ENCODE assay signal across 17 cellular contexts in genomic region chr14:104784846-104785707, GRCh38. TPM values are rescaled to one million over a fixed set of nuclear protein-coding genes. Genes with fewer than 3 reads are reported as not detected.
A peak's percentile ranks its signal among the peaks of the same experiment; 100 is the strongest.
DNase-seq lines count a peak whose midpoint lies in the region; ATAC-seq and TF ChIP-seq lines count a peak whose summit lies in the region.
"Had no signal": no experiment of that assay in that cellular context is flagged by ENCODE, and none has a peak within 500 bp of the region (broad histone marks: within the 10 kb centered on the region; RNA-seq: fewer than 3 reads in every experiment).

No MANE protein-coding gene starts in this region.

- no peaks in the 10 kb centered on the region for H3K36me3 Mint-ChIP-seq in HFFc6 (ENCODE audit: low read depth)
- H3K36me3 Mint-ChIP-seq: naive B cell, WTC11 had no signal

- no peaks in the 10 kb centered on the region for H3K9me2 ChIP-seq in PC-3 (replicated peaks; ENCODE audit: low read length)
- H3K9me2 ChIP-seq: SK-N-SH had no signal

- no peaks in the 10 kb centered on the region for H3K4me1 ChIP-seq in PC-3 (ENCODE audit: insufficient read depth, low read length)

- peaks cover 23% of the 10 kb centered on the region for H3K79me2 ChIP-seq in PC-3 (ENCODE audit: low read length)

- TF ChIP-seq CTCF in HFFc6 (IDR thresholded peaks at IDR 0.05), result no peak
- TF ChIP-seq CTCF in PC-3 (conservative IDR thresholded peaks at IDR 0.05; ENCODE audit: low read depth, low read length), result no peak

- no peaks in the 10 kb centered on the region; the same call in 1 of the 2 replicates for H3K27me3 Mint-ChIP-seq in HFFc6 (ENCODE audit: insufficient read depth)
- H3K27me3 Mint-ChIP-seq: activated naive CD8-positive, alpha-beta T cell treated with anti-CD3 and anti-CD28 coated beads, Interleukin-2, amount 50 U/mL, for 24 hours; CD4-positive, alpha-beta T cell; naive B cell; stimulated activated naive B cell treated with anti-CD40 and anti-IgM and Interleukin-4, amounts not matched to agents 10 μg/mL and 1 μg/mL and 100 μg/mL, for 72 hours had no signal

- no peaks in the 10 kb centered on the region for H3K36me3 ChIP-seq in PC-3 (ENCODE audit: low read depth, low read length)

- no TSS peak for BruUV-seq in PC-3 (replicated peaks; lab: Mats Ljungman, UMichigan)

- H3K9ac ChIP-seq in PC-3 (ENCODE audit: low read length), result no peak overlapping the region
- H3K9ac ChIP-seq: SK-N-SH had no signal

- H3K4me1 Mint-ChIP-seq in HFFc6 (ENCODE audit: low read depth), result no peaks in the 10 kb centered on the region
- H3K4me1 Mint-ChIP-seq: WTC11 had no signal

- no peaks in the 10 kb centered on the region for H4K20me1 ChIP-seq in PC-3 (ENCODE audit: low read length)

- H3F3A ChIP-seq in PC-3 (ENCODE audit: low read length, unreplicated experiment), result no peaks in the 10 kb centered on the region

- DNase-seq in NCI-H1092 treated with DMSO at 0.1 percent for 48 hours (lab: John Stamatoyannopoulos, UW), result peak; percentile 68
- DNase-seq in NCI-H2171 treated with DMSO at 0.1 percent for 48 hours (lab: John Stamatoyannopoulos, UW), result peak; percentile 88
- DNase-seq in retina, result peak; percentile 3
- no peak for DNase-seq in HFFc6
- no peak for DNase-seq in PC-3
- DNase-seq: activated CD8-positive, alpha-beta memory T cell treated with anti-CD3 and anti-CD28 coated beads, Interleukin-2, amount 50 U/mL, for 48 hours; activated naive CD8-positive, alpha-beta T cell treated with anti-CD3 and anti-CD28 coated beads, Interleukin-2, amount 50 U/mL, for 24 hours; CD4-positive, alpha-beta T cell; KBM-7; left cardiac atrium; naive B cell; NCI-H187 treated with DMSO at 0.1 percent for 48 hours; SK-N-SH; stimulated activated naive B cell treated with anti-CD40 and anti-IgM and Interleukin-4, amounts not matched to agents 10 μg/mL and 1 μg/mL and 100 μg/mL, for 72 hours had no signal

- H3K4me2 ChIP-seq in PC-3 (ENCODE audit: low read length), result no peak overlapping the region
- H3K4me2 ChIP-seq: SK-N-SH had no signal

- no peaks in the 10 kb centered on the region for H3K27me3 ChIP-seq in PC-3 (ENCODE audit: low read length)

- H2AFZ ChIP-seq in PC-3 (ENCODE audit: low read length), result no peak overlapping the region

- no peaks in the 10 kb centered on the region for H3K9me3 Mint-ChIP-seq in HFFc6
- H3K9me3 Mint-ChIP-seq: activated naive CD8-positive, alpha-beta T cell treated with anti-CD3 and anti-CD28 coated beads, Interleukin-2, amount 50 U/mL, for 24 hours; CD4-positive, alpha-beta T cell; naive B cell; stimulated activated naive B cell treated with anti-CD40 and anti-IgM and Interleukin-4, amounts not matched to agents 10 μg/mL and 1 μg/mL and 100 μg/mL, for 72 hours; WTC11 had no signal

- CTCF ChIA-PET in PC-3 (lab: Charles Lee), result no interaction called here

- POLR2A ChIA-PET in PC-3 (lab: Charles Lee; ENCODE audit: unreplicated experiment), result no interaction called here

- ATAC-seq in PC-3 (no peak), GM18867 (IDR thresholded peaks at IDR 0.05; ENCODE audit: unreplicated experiment) (no peak)
- ATAC-seq: activated naive CD8-positive, alpha-beta T cell treated with anti-CD3 and anti-CD28 coated beads, Interleukin-2, amount 50 U/mL, for 24 hours; stimulated activated naive B cell treated with anti-CD40 and anti-IgM and Interleukin-4, amounts not matched to agents 10 μg/mL and 1 μg/mL and 100 μg/mL, for 72 hours; WTC11 had no signal

- intact Hi-C loops in PC-3 (cut with micrococcal nuclease), result no loop called here

- no peak overlapping the region for H3K4me3 Mint-ChIP-seq in HFFc6
- H3K4me3 Mint-ChIP-seq: activated naive CD8-positive, alpha-beta T cell treated with anti-CD3 and anti-CD28 coated beads, Interleukin-2, amount 50 U/mL, for 24 hours; CD4-positive, alpha-beta T cell; naive B cell; stimulated activated naive B cell treated with anti-CD40 and anti-IgM and Interleukin-4, amounts not matched to agents 10 μg/mL and 1 μg/mL and 100 μg/mL, for 72 hours; WTC11 had no signal

- peak overlapping the region; percentile 77 for H3K27ac ChIP-seq in cingulate gyrus (ENCODE audit: low read depth, low read length)
- no peak overlapping the region for H3K27ac ChIP-seq in PC-3 (ENCODE audit: low read length)

- no peak overlapping the region for H3K27ac Mint-ChIP-seq in HFFc6
- H3K27ac Mint-ChIP-seq: activated naive CD8-positive, alpha-beta T cell treated with anti-CD3 and anti-CD28 coated beads, Interleukin-2, amount 50 U/mL, for 24 hours; CD4-positive, alpha-beta T cell; WTC11 had no signal

- H3K9me3 ChIP-seq in PC-3 (ENCODE audit: low read length), result no peaks in the 10 kb centered on the region
- H3K9me3 ChIP-seq: SK-N-SH had no signal

- no peak overlapping the region for H3K4me3 ChIP-seq in PC-3 (ENCODE audit: low read length)

RNA-seq across cellular contexts. Expression of gene AKT1, which starts 10.5 kb away (rescaled TPM):
- 100 to 1,000 TPM; 164 to 191 (median 173) TPM for total RNA-seq in HFFc6 (2021; fragmentation: NEBNext Ultra II Directional; extraction: Animal tissue kit (Norgen Biotek cat#: 25700))
- total RNA-seq in PC-3 (2014; rRNA removed), result 196 and 212 TPM in 2 replicates

RNA-seq across cellular contexts. Expression of gene ZBTB42, which starts 15.8 kb away (rescaled TPM):
- total RNA-seq in HFFc6 (2021; fragmentation: NEBNext Ultra II Directional; extraction: Animal tissue kit (Norgen Biotek cat#: 25700)), result 1 to 10 TPM; 1.3 to 1.8 (median 1.5) TPM
- 9.2 and 11.3 TPM in 2 replicates for total RNA-seq in PC-3 (2014; rRNA removed)

RNA-seq across cellular contexts. Expression of gene SIVA1, which starts 32.1 kb away (rescaled TPM):
- total RNA-seq in HFFc6 (2021; fragmentation: NEBNext Ultra II Directional; extraction: Animal tissue kit (Norgen Biotek cat#: 25700)), result 10 to 100 TPM; 78.3 to 95.8 (median 82.5) TPM
- 375 and 519 TPM in 2 replicates for total RNA-seq in PC-3 (2014; rRNA removed)

Comparison
In these comparisons a context has a peak if more than half of its experiments do, and no peak if none do; other contexts are left out.
1. DNase-seq: peak in NCI-H1092 treated with DMSO at 0.1 percent for 48 hours (single experiment), NCI-H2171 treated with DMSO at 0.1 percent for 48 hours (single experiment) and retina (single experiment); none in HFFc6 (single experiment) and PC-3 (single experiment).